Comparison of ENCODE assay signal across 1 cellular context in the genomic region with DNA sequence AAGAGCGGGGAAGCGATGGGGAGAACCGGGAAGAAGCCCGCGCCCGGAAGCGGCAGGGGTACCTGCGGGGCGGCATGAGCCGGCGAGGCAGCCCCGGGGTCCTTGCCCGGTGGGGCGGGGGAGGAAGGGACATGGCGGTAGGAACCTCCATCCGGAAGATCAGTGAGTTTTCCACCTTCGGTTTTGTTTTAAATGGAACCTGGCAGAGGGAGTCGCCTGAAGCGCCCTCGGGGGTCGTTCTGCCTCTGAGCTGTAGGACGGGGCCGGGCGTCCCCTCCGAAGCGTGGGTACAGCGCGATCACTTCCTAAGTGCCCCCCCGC.
TF ChIP-seq lines count a peak whose summit lies in the region.

No MANE protein-coding gene starts in this region.

TF ChIP-seq in SK-N-SH, 30 proteins besides CTCF, POLR2A, EP300 and RAD21 (continued from another document):
- TF ChIP-seq, protein P1, sequence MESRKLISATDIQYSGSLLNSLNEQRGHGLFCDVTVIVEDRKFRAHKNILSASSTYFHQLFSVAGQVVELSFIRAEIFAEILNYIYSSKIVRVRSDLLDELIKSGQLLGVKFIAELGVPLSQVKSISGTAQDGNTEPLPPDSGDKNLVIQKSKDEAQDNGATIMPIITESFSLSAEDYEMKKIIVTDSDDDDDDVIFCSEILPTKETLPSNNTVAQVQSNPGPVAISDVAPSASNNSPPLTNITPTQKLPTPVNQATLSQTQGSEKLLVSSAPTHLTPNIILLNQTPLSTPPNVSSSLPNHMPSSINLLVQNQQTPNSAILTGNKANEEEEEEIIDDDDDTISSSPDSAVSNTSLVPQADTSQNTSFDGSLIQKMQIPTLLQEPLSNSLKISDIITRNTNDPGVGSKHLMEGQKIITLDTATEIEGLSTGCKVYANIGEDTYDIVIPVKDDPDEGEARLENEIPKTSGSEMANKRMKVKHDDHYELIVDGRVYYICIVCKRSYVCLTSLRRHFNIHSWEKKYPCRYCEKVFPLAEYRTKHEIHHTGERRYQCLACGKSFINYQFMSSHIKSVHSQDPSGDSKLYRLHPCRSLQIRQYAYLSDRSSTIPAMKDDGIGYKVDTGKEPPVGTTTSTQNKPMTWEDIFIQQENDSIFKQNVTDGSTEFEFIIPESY (IDR thresholded peaks at IDR 0.05; ENCODE audit: borderline replicate concordance, low read depth): no peak
- TF ChIP-seq FOXM1 (IDR thresholded peaks at IDR 0.05; ENCODE audit: low read depth): no peak
